In the genomic region with DNA sequence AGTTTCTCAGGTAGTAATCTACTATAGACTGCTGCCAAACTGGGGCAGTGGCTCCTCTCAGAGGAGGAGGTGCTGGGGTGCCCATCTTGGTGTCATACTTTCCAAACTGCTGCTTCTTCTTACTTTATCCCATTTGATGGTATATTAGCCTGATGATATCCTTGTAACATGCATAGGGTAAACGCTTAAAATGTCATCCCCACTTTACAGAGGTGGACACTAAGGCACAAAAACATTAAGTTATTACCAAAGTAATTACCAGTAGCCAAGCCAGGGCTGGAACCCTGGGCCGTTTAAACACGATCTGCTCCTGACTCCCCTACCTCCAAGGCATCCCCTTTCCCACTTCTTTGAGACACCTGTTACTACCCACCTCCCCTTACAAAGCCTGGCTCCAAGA, we compare ENCODE assay signal across 1 cellular context.
TF ChIP-seq lines count a peak whose summit lies in the region.

No MANE protein-coding gene starts in this region.

TF ChIP-seq in K562, 482 proteins besides CTCF, POLR2A, EP300 and RAD21:
- peak; percentile 56 for TF ChIP-seq RBM25 (IDR thresholded peaks at IDR 0.05; ENCODE audit: low read depth, low read length, severe bottlenecking)
- TF ChIP-seq, protein P1, sequence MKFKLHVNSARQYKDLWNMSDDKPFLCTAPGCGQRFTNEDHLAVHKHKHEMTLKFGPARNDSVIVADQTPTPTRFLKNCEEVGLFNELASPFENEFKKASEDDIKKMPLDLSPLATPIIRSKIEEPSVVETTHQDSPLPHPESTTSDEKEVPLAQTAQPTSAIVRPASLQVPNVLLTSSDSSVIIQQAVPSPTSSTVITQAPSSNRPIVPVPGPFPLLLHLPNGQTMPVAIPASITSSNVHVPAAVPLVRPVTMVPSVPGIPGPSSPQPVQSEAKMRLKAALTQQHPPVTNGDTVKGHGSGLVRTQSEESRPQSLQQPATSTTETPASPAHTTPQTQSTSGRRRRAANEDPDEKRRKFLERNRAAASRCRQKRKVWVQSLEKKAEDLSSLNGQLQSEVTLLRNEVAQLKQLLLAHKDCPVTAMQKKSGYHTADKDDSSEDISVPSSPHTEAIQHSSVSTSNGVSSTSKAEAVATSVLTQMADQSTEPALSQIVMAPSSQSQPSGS (CRISPR knock-in tag; IDR thresholded peaks at IDR 0.05): no peak
TF ChIP-seq in K562: peak in this region for 1.
